In genomic region chr12:31368666-31369361, GRCh38 we compare ENCODE assay signal across 1 cellular context.
TF ChIP-seq lines count a peak whose summit lies in the region.

No MANE protein-coding gene starts in this region.

TF ChIP-seq in WTC11, 78 proteins besides CTCF, POLR2A, EP300 and RAD21 (continued from another document):
- TF ChIP-seq FOXJ3 (CRISPR knock-in tag; IDR thresholded peaks at IDR 0.05; ENCODE audit: borderline replicate concordance) (no peak), KAT7 (CRISPR knock-in tag; IDR thresholded peaks at IDR 0.05; ENCODE audit: borderline replicate concordance) (no peak)
- TF ChIP-seq, protein P1, sequence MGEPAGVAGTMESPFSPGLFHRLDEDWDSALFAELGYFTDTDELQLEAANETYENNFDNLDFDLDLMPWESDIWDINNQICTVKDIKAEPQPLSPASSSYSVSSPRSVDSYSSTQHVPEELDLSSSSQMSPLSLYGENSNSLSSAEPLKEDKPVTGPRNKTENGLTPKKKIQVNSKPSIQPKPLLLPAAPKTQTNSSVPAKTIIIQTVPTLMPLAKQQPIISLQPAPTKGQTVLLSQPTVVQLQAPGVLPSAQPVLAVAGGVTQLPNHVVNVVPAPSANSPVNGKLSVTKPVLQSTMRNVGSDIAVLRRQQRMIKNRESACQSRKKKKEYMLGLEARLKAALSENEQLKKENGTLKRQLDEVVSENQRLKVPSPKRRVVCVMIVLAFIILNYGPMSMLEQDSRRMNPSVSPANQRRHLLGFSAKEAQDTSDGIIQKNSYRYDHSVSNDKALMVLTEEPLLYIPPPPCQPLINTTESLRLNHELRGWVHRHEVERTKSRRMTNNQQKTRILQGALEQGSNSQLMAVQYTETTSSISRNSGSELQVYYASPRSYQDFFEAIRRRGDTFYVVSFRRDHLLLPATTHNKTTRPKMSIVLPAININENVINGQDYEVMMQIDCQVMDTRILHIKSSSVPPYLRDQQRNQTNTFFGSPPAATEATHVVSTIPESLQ (CRISPR knock-in tag; IDR thresholded peaks at IDR 0.05), result no peak
